Comparison of ENCODE assay signal across 8 cellular contexts in genomic region chr3:33799202-33799551, GRCh38. TPM values are rescaled to one million over a fixed set of nuclear protein-coding genes. Genes with fewer than 3 reads are reported as not detected.
DNase-seq lines count a peak whose midpoint lies in the region; ATAC-seq, FAIRE-seq and TF ChIP-seq lines count a peak whose summit lies in the region.

No MANE protein-coding gene starts in this region.

- no TSS peak for BruUV-seq in IMR-90 (replicated peaks; lab: Mats Ljungman, UMichigan)

- TF ChIP-seq RAD21 in A549 (conservative IDR thresholded peaks at IDR 0.05 in 1 of 2, IDR thresholded peaks at IDR 0.05 in 1 of 2) (no peak), IMR-90 (IDR thresholded peaks at IDR 0.05; ENCODE audit: low read length) (no peak)

- no peak overlapping the region for H2BK20ac ChIP-seq in IMR-90 (ENCODE audit: low read depth, low read length)

- H3K14ac ChIP-seq in IMR-90 (replicated peaks; ENCODE audit: low read depth, low read length) = peak overlapping the region; percentile 70

- H3K9me1 ChIP-seq in IMR-90 (ENCODE audit: insufficient read depth, low read length) = peaks cover 4% of the 10 kb centered on the region

- peak overlapping the region; percentile 71 for H2AK9ac ChIP-seq in IMR-90 (replicated peaks; ENCODE audit: low read depth, low read length, poor library complexity)

- no peak for TF ChIP-seq POLR2A in A549 (IDR thresholded peaks at IDR 0.05; ENCODE audit: low read length)
- TF ChIP-seq POLR2A in IMR-90 (IDR thresholded peaks at IDR 0.05; ENCODE audit: low read depth, low read length) = no peak

- CTCF ChIA-PET in A549 (lab: Yijun Ruan, JAX) (interaction anchor here (1.1 to 4.7 kb wide), 4 partner anchors 12 to 667 kb away, joined by 4 to 20 read pairs (median 4); no protein-coding TSS in a partner anchor), IMR-90 (lab: Yijun Ruan, JAX) (interaction anchor here (3.0 kb wide), 1 partner anchor 12 kb away, joined by 8 read pairs; no protein-coding TSS in a partner anchor)

- H3K4ac ChIP-seq in IMR-90 (ENCODE audit: low read depth, low read length) = peak overlapping the region; percentile 66

- peak overlapping the region; percentile 82 for H3K23ac ChIP-seq in IMR-90 (ENCODE audit: low read depth, low read length)

- ATAC-seq in A549 = peak in 1 of 2 experiments; percentile 41; a peak in 4 of 6 replicates
- no peak for ATAC-seq in IMR-90 (ENCODE audit: low read depth)
- no peak for ATAC-seq in HG02642 (IDR thresholded peaks at IDR 0.05; ENCODE audit: poor library complexity, unreplicated experiment)

- peak overlapping the region; percentile 89 for H3K4me2 ChIP-seq in A549
- H3K4me2 ChIP-seq in IMR-90 (ENCODE audit: low read depth, low read length) = peak overlapping the region; percentile 96

- H4K20me1 ChIP-seq in IMR-90 (ENCODE audit: insufficient read depth, low read length) = peaks cover 24% of the 10 kb centered on the region; the same call in 1 of the 2 replicates

- H4K8ac ChIP-seq in IMR-90 (ENCODE audit: low read depth in 2 of 2, low read length in 2 of 2) = peak overlapping the region; percentile 51 to 65; a peak in 3 of 4 replicates

- H3K4me1 ChIP-seq in A549 (peaks cover 25% of the 10 kb centered on the region; the same call in 2 of the 3 replicates), IMR-90 (ENCODE audit: control insufficient read depth, insufficient read depth, low read length) (peaks cover 3% of the 10 kb centered on the region), mononuclear cell (ENCODE audit: insufficient read depth, low read length) (peaks cover 48% of the 10 kb centered on the region)

- peak overlapping the region; percentile 0; the same call in 1 of the 2 replicates for H4K5ac ChIP-seq in IMR-90 (ENCODE audit: low read depth, low read length)

- TF ChIP-seq CTCF in A549 (IDR thresholded peaks at IDR 0.05) (no peak), IMR-90 (conservative IDR thresholded peaks at IDR 0.05; ENCODE audit: low read depth, low read length) (no peak), brain microvascular endothelial cell (IDR thresholded peaks at IDR 0.05; ENCODE audit: low read depth, low read length, missing control alignments) (no peak)

- peak overlapping the region; percentile 95 for H2AFZ ChIP-seq in IMR-90 (replicated peaks; ENCODE audit: low read length, poor library complexity)

- peaks cover 9 to 39% of the 10 kb centered on the region in 2 experiments for H3K79me1 ChIP-seq in IMR-90 (ENCODE audit: low read depth in 1 of 2, low read length in 2 of 2)

- H2AK5ac ChIP-seq in IMR-90 (ENCODE audit: low read depth, low read length) = peak overlapping the region; percentile 61

- peaks cover 9% of the 10 kb centered on the region for H3K36me3 ChIP-seq in IMR-90 (ENCODE audit: control insufficient read depth, insufficient read depth, low read length)
- peaks cover 8% of the 10 kb centered on the region for H3K36me3 ChIP-seq in brain microvascular endothelial cell (replicated peaks)

- DNase-seq in A549 (ENCODE audit: low read depth in 1 of 2, low spot score in 1 of 2) = no peak
- DNase-seq in IMR-90 = no peak
- no peak for DNase-seq in brain microvascular endothelial cell
- no peak for DNase-seq in HT-29 (ENCODE audit: low spot score)
- DNase-seq in AG20443 (ENCODE audit: low spot score) = no peak
- no peak for DNase-seq in activated CD4-positive, alpha-beta T cell treated with anti-CD3 and anti-CD28 coated beads, Interleukin-2, amount 50 U/mL, for 1 hour

- no peak overlapping the region for H2BK15ac ChIP-seq in IMR-90 (ENCODE audit: low read depth, low read length)

- no peak for FAIRE-seq in A549 (lab: Jason Lieb, UNC)

- peak overlapping the region; percentile 53 for H4K91ac ChIP-seq in IMR-90 (ENCODE audit: insufficient read depth, low read depth, low read length)

- dilution Hi-C loops in IMR-90 (cut with HindIII; ENCODE audit: low sequenced_read_pairs, unreplicated experiment) = no loop called here

- in situ Hi-C loops in IMR-90 (cut with MboI; ENCODE audit: low sequenced_read_pairs) (loop anchor here (25.0 kb wide), 1 partner anchor 837 kb away; the partner anchor contains the start of gene CCR4), brain microvascular endothelial cell (cut with HindIII; ENCODE audit: low pct_ligation_motif_present, low sequenced_read_pairs) (loop anchor here (25.0 kb wide), 1 partner anchor 162 kb away; no protein-coding TSS in a partner anchor)

- H3K27me3 ChIP-seq in IMR-90 (ENCODE audit: control insufficient read depth, insufficient read depth, low read length) = no peaks in the 10 kb centered on the region
- H3K27me3 ChIP-seq in brain microvascular endothelial cell (replicated peaks) = no peaks in the 10 kb centered on the region
- no peaks in the 10 kb centered on the region for H3K27me3 ChIP-seq in mononuclear cell (ENCODE audit: insufficient read depth, low read length)

- H2BK5ac ChIP-seq in IMR-90 (ENCODE audit: low read depth, low read length, poor library complexity, severe bottlenecking) = peak overlapping the region; percentile 41

- H3K18ac ChIP-seq in IMR-90 (ENCODE audit: low read depth, low read length) = peak overlapping the region; percentile 0; the same call in 1 of the 2 replicates

- POLR2A ChIA-PET in A549 (lab: Yijun Ruan, JAX) (interaction anchor here (0.7 to 2.1 kb wide), 9 partner anchors 8 to 685 kb away, joined by 3 to 15 read pairs (median 5); partner anchors contain the start of genes CRTAP and UBP1), IMR-90 (lab: Charles Lee; ENCODE audit: unreplicated experiment) (interaction anchor here (0.5 to 1.3 kb wide), 2 partner anchors 8 to 41 kb away, joined by 3 to 4 read pairs; no protein-coding TSS in a partner anchor)

- peak overlapping the region; percentile 97 for H3K27ac ChIP-seq in A549
- peak overlapping the region; percentile 84 for H3K27ac ChIP-seq in IMR-90 (ENCODE audit: insufficient read depth, low read length)
- H3K27ac ChIP-seq in brain microvascular endothelial cell = peak overlapping the region; percentile 88

- H3K56ac ChIP-seq in IMR-90 (ENCODE audit: extremely low read depth, insufficient read depth, low read length) = peak overlapping the region; percentile 74

- no peak for TF ChIP-seq EP300 in A549 (IDR thresholded peaks at IDR 0.05)

- intact Hi-C loops in IMR-90 (cut with micrococcal nuclease) = no loop called here

- H2BK120ac ChIP-seq in IMR-90 (ENCODE audit: low read depth, low read length) = peak overlapping the region; percentile 5; the same call in 1 of the 2 replicates

- peak overlapping the region; percentile 82 for H3K9ac ChIP-seq in IMR-90 (ENCODE audit: low read depth, low read length)

- H3K9me3 ChIP-seq in A549 = no peaks in the 10 kb centered on the region
- H3K9me3 ChIP-seq in IMR-90 (ENCODE audit: control insufficient read depth, insufficient read depth, low read length) = no peaks in the 10 kb centered on the region
- no peaks in the 10 kb centered on the region for H3K9me3 ChIP-seq in mononuclear cell (ENCODE audit: low read depth, low read length)

- H3K4me3 ChIP-seq in A549 (peak overlapping the region; percentile 88), IMR-90 (ENCODE audit: insufficient read depth, low read depth, low read length) (peak overlapping the region; percentile 73), brain microvascular endothelial cell (ENCODE audit: low read depth, low read length) (peak overlapping the region; percentile 95), mononuclear cell (ENCODE audit: low read length) (peak overlapping the region; percentile 94)

- WGBS in A549 (ENCODE audit: missing lambda C conversion rate) = 4% methylated on average over 3 of the region's 3 CpGs
- no CpG with 5 or more reads among the region's 3 CpGs for WGBS in IMR-90 (ENCODE audit: extremely low coverage in 2 of 2, insufficient read length in 1 of 2), 2 experiments

TF ChIP-seq in A549, 52 proteins besides CTCF, POLR2A, EP300 and RAD21 (continues in another document):
- TF ChIP-seq KDM5A (IDR thresholded peaks at IDR 0.05) (no peak), NFE2L2 (conservative IDR thresholded peaks at IDR 0.05; ENCODE audit: low read length) (no peak), CBX8 (IDR thresholded peaks at IDR 0.05) (no peak), RARB (CRISPR knock-in tag; IDR thresholded peaks at IDR 0.05) (no peak), MAFK (IDR thresholded peaks at IDR 0.05; ENCODE audit: partially characterized antibody) (no peak), POLR2AphosphoS2 (conservative IDR thresholded peaks at IDR 0.05; ENCODE audit: low read length) (no peak), JUN (IDR thresholded peaks at IDR 0.05) (no peak), FOSL2 (IDR thresholded peaks at IDR 0.05) (no peak), FOSL2 (CRISPR knock-in tag; IDR thresholded peaks at IDR 0.05) (no peak), MAZ (IDR thresholded peaks at IDR 0.05; ENCODE audit: borderline replicate concordance, low read depth, low read length) (no peak)

TF ChIP-seq in IMR-90, 13 proteins besides CTCF, POLR2A, EP300 and RAD21:
- TF ChIP-seq NFE2L2 (IDR thresholded peaks at IDR 0.05; ENCODE audit: low read depth, low read length) (no peak), FOS (IDR thresholded peaks at IDR 0.05; ENCODE audit: low read depth, low read length) (no peak), MXI1 (IDR thresholded peaks at IDR 0.05; ENCODE audit: borderline replicate concordance, low read depth, low read length) (no peak), MAFK (IDR thresholded peaks at IDR 0.05; ENCODE audit: low read depth, low read length) (no peak), CEBPB (IDR thresholded peaks at IDR 0.05; ENCODE audit: low read depth, low read length) (no peak), RCOR1 (IDR thresholded peaks at IDR 0.05; ENCODE audit: insufficient replicate concordance, low read length) (no peak)

RNA-seq across cellular contexts. Expression of gene PDCD6IP, which starts 0.7 kb away (rescaled TPM):
- 180 and 221 TPM in 2 replicates for polyA plus RNA-seq in A549 (2011; rRNA removed)
- 58.3 and 126 TPM in 2 replicates for polyA plus RNA-seq in A549 (2012; cell fraction: cytosol; rRNA removed)
- 150 and 259 TPM in 2 replicates for polyA plus RNA-seq in A549 (2012; cell fraction: nucleus; rRNA removed)
- 136 to 149 TPM (median 145 TPM) in 3 replicates for polyA plus RNA-seq in A549 (2017; fragmentation: RNase III; extraction: RNeasy Plus Mini Kit Qiagen cat#74134 plus additional on column Dnase treatment)
- 98.9 and 126 TPM in 2 replicates for polyA minus RNA-seq in A549 (2011; rRNA and poly(A)+ RNA removed)
- 68.1 and 76.1 TPM in 2 replicates for total RNA-seq in IMR-90 (2012; rRNA removed)
- 78.3 and 134 TPM in 2 replicates for polyA plus RNA-seq in IMR-90 (2012; rRNA removed)
- 14.9 and 61.1 TPM in 2 replicates for polyA plus RNA-seq in IMR-90 (2012; cell fraction: cytosol; rRNA removed)
- 235 TPM in 2 replicates for polyA plus RNA-seq in IMR-90 (2012; cell fraction: nucleus; rRNA removed; ENCODE audit: low replicate concordance)
- 152 TPM for total RNA-seq in mononuclear cell
- 91.1 and 134 TPM in 2 replicates for total RNA-seq in HT-29 (2014; rRNA removed; shearing (Covaris generic))
